ENCODE assay signal across 18 cellular contexts in genomic region chr21:37232274-37233018, GRCh38. TPM values are rescaled to one million over a fixed set of nuclear protein-coding genes. Genes with fewer than 3 reads are reported as not detected.
A peak's percentile ranks its signal among the peaks of the same experiment; 100 is the strongest.
DNase-seq lines count a peak whose midpoint lies in the region; ATAC-seq, FAIRE-seq and TF ChIP-seq lines count a peak whose summit lies in the region.
"Had no signal": no experiment of that assay in that cellular context is flagged by ENCODE, and none has a peak within 500 bp of the region (broad histone marks: within the 10 kb centered on the region; RNA-seq: fewer than 3 reads in every experiment).

No MANE protein-coding gene starts in this region.

- peaks cover 14% of the 10 kb centered on the region for H3K4me1 Mint-ChIP-seq in activated B cell treated with CpG ODN at 0.5 μM for 24 hours

- H3K9me3 Mint-ChIP-seq in activated B cell treated with CpG ODN at 0.5 μM for 24 hours: no peaks in the 10 kb centered on the region
- H3K9me3 Mint-ChIP-seq: activated naive CD4-positive, alpha-beta T cell treated with anti-CD3 and anti-CD28 coated beads for 36 hours had no signal

- peaks cover 78% of the 10 kb centered on the region for H3K36me3 Mint-ChIP-seq in activated B cell treated with CpG ODN at 0.5 μM for 24 hours (ENCODE audit: low read depth)

- CTCF ChIA-PET in activated B cell treated with CpG ODN at 0.5 μM for 24 hours (lab: Charles Lee): no interaction called here

- ATAC-seq in GM19463 (IDR thresholded peaks at IDR 0.05; ENCODE audit: unreplicated experiment) (peak; percentile 74), HG02885 (IDR thresholded peaks at IDR 0.05; ENCODE audit: poor library complexity, unreplicated experiment) (peak; percentile 82), activated B cell treated with CpG ODN at 0.5 μM for 24 hours (ENCODE audit: low read depth) (peak; percentile 18)
- ATAC-seq: foreskin keratinocyte, left ventricle myocardium superior, Panc1 had no signal

- no peak for TF ChIP-seq CTCF in activated B cell treated with CpG ODN at 0.5 μM for 24 hours (IDR thresholded peaks at IDR 0.05)

- H3K4me3 Mint-ChIP-seq in activated B cell treated with CpG ODN at 0.5 μM for 24 hours: no peak overlapping the region
- H3K4me3 Mint-ChIP-seq: activated naive CD4-positive, alpha-beta T cell treated with anti-CD3 and anti-CD28 coated beads for 36 hours had no signal

- POLR2A ChIA-PET in activated B cell treated with CpG ODN at 0.5 μM for 24 hours (lab: Charles Lee): interaction anchor here (1.0 kb wide), 1 partner anchor 35 kb away, joined by 3 read pairs; no protein-coding TSS in a partner anchor

- H3K27me3 Mint-ChIP-seq in activated B cell treated with CpG ODN at 0.5 μM for 24 hours: no peaks in the 10 kb centered on the region

- DNase-seq in GM18507 (ENCODE audit: extremely low spot score, insufficient read length, low read depth) (peak; percentile 43), activated B cell treated with CpG ODN at 0.5 μM for 24 hours (no peak), NCI-H345 treated with DMSO at 0.1 percent for 48 hours (lab: John Stamatoyannopoulos, UW; ENCODE audit: unreplicated experiment) (no peak), GF-D8 (lab: John Stamatoyannopoulos, UW) (no peak)
- DNase-seq in activated effector memory CD4-positive, alpha-beta T cell treated with anti-CD3 and anti-CD28 coated beads, Interleukin-2, amount 50 U/mL, for 16 hours: no peak
- DNase-seq: activated naive CD4-positive, alpha-beta T cell treated with anti-CD3 and anti-CD28 coated beads for 36 hours; DMS153; foreskin keratinocyte; HCEC 1CT; left ventricle myocardium superior; NCI-H1930; NCI-H526 treated with DMSO at 0.1 percent for 48 hours; stimulated activated CD4-positive, alpha-beta T cell treated with anti-CD3 and anti-CD28 coated beads, Interleukin-4, amount 100 ng/mL, for 24 hours; thyroid gland had no signal

- intact Hi-C loops in activated B cell treated with CpG ODN at 0.5 μM for 24 hours (cut with micrococcal nuclease): no loop called here

- FAIRE-seq in GM18507 (lab: Jason Lieb, UNC): peak; percentile 93
- FAIRE-seq: colon had no signal

- peak overlapping the region; percentile 66 for H3K27ac Mint-ChIP-seq in activated B cell treated with CpG ODN at 0.5 μM for 24 hours
- H3K27ac Mint-ChIP-seq: activated naive CD4-positive, alpha-beta T cell treated with anti-CD3 and anti-CD28 coated beads for 36 hours had no signal

RNA-seq across cellular contexts. Expression of gene VPS26C, which starts 34.7 kb away (rescaled TPM):
- 42.5 and 45.2 TPM in 2 replicates for total RNA-seq in activated B cell treated with CpG ODN at 0.5 μM for 24 hours

Comparison
In these comparisons a context has a peak if more than half of its experiments do, and no peak if none do; other contexts are left out.
1. ATAC-seq: peak in every context shown above with its lines; median percentile 82 in HG02885; 74 in GM19463; 18 in activated B cell treated with CpG ODN at 0.5 μM for 24 hours.